Comparison of ENCODE assay signal across 1 cellular context in genomic region chr4:10092481-10093272, GRCh38.
TF ChIP-seq lines count a peak whose summit lies in the region.

No MANE protein-coding gene starts in this region.

TF ChIP-seq in GM23338, 12 proteins besides CTCF, POLR2A, EP300 and RAD21 (continued from another document):
- TF ChIP-seq ZNF462 (CRISPR knock-in tag; IDR thresholded peaks at IDR 0.05) (no peak), STAT1 (IDR thresholded peaks at IDR 0.05; ENCODE audit: unreplicated experiment) (no peak), JUNB (IDR thresholded peaks at IDR 0.05; ENCODE audit: unreplicated experiment) (no peak), ZNF114 (CRISPR knock-in tag; IDR thresholded peaks at IDR 0.05) (no peak), POLR2AphosphoS5 (IDR thresholded peaks at IDR 0.05; ENCODE audit: low read depth) (no peak), NANOG (IDR thresholded peaks at IDR 0.05; ENCODE audit: borderline replicate concordance) (no peak), ETS1 (IDR thresholded peaks at IDR 0.05) (no peak)
